1 cellular context compared by ENCODE assay signal in the genomic region with DNA sequence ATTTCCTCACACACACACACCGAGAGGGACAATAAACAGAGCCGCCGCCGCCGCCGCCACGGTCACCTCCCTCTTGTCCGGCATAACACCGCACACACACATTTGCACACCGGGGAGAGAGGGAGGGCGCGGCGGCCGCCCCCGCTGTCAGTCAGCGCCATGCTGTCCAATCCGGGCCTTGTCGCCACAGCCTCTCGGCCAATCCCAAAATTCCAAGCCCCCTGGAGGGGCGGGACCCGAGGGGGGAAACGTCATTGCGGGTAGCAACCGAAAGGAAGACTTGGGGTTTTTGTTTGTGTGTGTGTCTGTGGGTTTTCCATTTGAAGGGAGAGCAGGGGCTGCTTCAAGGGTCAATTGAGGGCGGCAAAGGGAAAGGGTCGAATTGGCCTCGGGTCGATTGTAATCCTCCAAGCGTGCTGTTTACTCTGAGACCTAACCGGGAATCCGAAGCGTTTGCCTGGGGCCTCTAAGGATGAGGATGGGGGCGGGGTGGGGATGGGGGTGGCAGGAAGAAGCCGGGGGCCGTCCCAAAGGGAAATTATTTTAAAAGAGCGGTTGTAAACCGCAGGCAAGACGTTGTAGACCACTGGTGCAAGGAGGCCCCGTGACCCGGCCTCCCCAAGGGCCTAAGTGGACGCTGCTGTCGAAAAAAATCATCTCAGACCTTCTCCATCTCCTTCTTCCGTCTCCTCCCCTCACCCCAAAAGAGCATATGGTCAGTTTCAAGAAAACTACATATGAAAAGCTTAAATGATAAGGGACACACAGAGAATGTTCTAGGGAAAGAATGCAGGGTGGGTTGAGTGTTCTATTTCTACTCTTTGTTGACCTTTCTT.
TF ChIP-seq lines count a peak whose summit lies in the region.

A gene with protein sequence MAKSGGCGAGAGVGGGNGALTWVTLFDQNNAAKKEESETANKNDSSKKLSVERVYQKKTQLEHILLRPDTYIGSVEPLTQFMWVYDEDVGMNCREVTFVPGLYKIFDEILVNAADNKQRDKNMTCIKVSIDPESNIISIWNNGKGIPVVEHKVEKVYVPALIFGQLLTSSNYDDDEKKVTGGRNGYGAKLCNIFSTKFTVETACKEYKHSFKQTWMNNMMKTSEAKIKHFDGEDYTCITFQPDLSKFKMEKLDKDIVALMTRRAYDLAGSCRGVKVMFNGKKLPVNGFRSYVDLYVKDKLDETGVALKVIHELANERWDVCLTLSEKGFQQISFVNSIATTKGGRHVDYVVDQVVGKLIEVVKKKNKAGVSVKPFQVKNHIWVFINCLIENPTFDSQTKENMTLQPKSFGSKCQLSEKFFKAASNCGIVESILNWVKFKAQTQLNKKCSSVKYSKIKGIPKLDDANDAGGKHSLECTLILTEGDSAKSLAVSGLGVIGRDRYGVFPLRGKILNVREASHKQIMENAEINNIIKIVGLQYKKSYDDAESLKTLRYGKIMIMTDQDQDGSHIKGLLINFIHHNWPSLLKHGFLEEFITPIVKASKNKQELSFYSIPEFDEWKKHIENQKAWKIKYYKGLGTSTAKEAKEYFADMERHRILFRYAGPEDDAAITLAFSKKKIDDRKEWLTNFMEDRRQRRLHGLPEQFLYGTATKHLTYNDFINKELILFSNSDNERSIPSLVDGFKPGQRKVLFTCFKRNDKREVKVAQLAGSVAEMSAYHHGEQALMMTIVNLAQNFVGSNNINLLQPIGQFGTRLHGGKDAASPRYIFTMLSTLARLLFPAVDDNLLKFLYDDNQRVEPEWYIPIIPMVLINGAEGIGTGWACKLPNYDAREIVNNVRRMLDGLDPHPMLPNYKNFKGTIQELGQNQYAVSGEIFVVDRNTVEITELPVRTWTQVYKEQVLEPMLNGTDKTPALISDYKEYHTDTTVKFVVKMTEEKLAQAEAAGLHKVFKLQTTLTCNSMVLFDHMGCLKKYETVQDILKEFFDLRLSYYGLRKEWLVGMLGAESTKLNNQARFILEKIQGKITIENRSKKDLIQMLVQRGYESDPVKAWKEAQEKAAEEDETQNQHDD (N-terminal part only) (minus strand): TSS at position 98 of the 836 bp plus-strand sequence. CDS start 610 bp downstream, outside the sequence.

TF ChIP-seq in K562, 482 proteins besides CTCF, POLR2A, EP300 and RAD21 (continued from another document and continues in another):
- TF ChIP-seq, protein P1, sequence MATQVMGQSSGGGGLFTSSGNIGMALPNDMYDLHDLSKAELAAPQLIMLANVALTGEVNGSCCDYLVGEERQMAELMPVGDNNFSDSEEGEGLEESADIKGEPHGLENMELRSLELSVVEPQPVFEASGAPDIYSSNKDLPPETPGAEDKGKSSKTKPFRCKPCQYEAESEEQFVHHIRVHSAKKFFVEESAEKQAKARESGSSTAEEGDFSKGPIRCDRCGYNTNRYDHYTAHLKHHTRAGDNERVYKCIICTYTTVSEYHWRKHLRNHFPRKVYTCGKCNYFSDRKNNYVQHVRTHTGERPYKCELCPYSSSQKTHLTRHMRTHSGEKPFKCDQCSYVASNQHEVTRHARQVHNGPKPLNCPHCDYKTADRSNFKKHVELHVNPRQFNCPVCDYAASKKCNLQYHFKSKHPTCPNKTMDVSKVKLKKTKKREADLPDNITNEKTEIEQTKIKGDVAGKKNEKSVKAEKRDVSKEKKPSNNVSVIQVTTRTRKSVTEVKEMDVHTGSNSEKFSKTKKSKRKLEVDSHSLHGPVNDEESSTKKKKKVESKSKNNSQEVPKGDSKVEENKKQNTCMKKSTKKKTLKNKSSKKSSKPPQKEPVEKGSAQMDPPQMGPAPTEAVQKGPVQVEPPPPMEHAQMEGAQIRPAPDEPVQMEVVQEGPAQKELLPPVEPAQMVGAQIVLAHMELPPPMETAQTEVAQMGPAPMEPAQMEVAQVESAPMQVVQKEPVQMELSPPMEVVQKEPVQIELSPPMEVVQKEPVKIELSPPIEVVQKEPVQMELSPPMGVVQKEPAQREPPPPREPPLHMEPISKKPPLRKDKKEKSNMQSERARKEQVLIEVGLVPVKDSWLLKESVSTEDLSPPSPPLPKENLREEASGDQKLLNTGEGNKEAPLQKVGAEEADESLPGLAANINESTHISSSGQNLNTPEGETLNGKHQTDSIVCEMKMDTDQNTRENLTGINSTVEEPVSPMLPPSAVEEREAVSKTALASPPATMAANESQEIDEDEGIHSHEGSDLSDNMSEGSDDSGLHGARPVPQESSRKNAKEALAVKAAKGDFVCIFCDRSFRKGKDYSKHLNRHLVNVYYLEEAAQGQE (CRISPR knock-in tag; IDR thresholded peaks at IDR 0.05; ENCODE audit: low read depth) = peak; percentile 37; the same call in 1 of the 2 replicates
- TF ChIP-seq TBL1XR1 (IDR thresholded peaks at IDR 0.05; ENCODE audit: low read length in 2 of 2) (peak in 1 of 2 experiments; percentile 35; a peak in 1 of 4 replicates), SREBF1 (IDR thresholded peaks at IDR 0.05; ENCODE audit: borderline replicate concordance, low read depth, low read length) (no peak), SIRT6 (IDR thresholded peaks at IDR 0.05; ENCODE audit: low read depth, low read length) (no peak), ZBTB8A (IDR thresholded peaks at IDR 0.05; ENCODE audit: partially characterized antibody) (no peak), RBM17 (IDR thresholded peaks at IDR 0.05; ENCODE audit: borderline replicate concordance, low read depth, low read length) (no peak), FOXJ2 (tag; IDR thresholded peaks at IDR 0.05) (no peak), XRCC3 (IDR thresholded peaks at IDR 0.05) (no peak), ZNF707 (CRISPR knock-in tag; conservative IDR thresholded peaks at IDR 0.05) (no peak), NCOA1 (IDR thresholded peaks at IDR 0.05; ENCODE audit: low read depth) (no peak; the same call in 1 of the 2 replicates), ZNF347 (CRISPR knock-in tag; IDR thresholded peaks at IDR 0.05; ENCODE audit: low read depth) (no peak), NUFIP1 (IDR thresholded peaks at IDR 0.05; ENCODE audit: partially characterized antibody) (no peak), THRAP3 (IDR thresholded peaks at IDR 0.05; ENCODE audit: borderline replicate concordance) (no peak), ZNF766 (CRISPR knock-in tag; conservative IDR thresholded peaks at IDR 0.05) (peak; percentile 28), ZNF408 (CRISPR knock-in tag; IDR thresholded peaks at IDR 0.05; ENCODE audit: low read depth) (no peak), GATAD2A (IDR thresholded peaks at IDR 0.05) (no peak), BRCA1 (IDR thresholded peaks at IDR 0.05) (no peak), BRCA1 (CRISPR knock-in tag; IDR thresholded peaks at IDR 0.05) (no peak), ILK (tag; IDR thresholded peaks at IDR 0.05; ENCODE audit: borderline replicate concordance, low read depth) (no peak), FUS (optimal IDR thresholded peaks at IDR 0.05; ENCODE audit: low read depth, low read length) (no peak), HDAC2 (IDR thresholded peaks at IDR 0.05) (0 out of 2 replicates have a peak, but pooled peaks have one; percentile 27), ZNF175 (CRISPR knock-in tag; IDR thresholded peaks at IDR 0.05; ENCODE audit: low read depth) (no peak), SNRNP70 (optimal IDR thresholded peaks at IDR 0.05; ENCODE audit: low read depth, low read length) (no peak), SMAD4 (CRISPR knock-in tag; conservative IDR thresholded peaks at IDR 0.05) (0 out of 2 replicates have a peak, but pooled peaks have one; percentile 20), BMI1 (IDR thresholded peaks at IDR 0.05; ENCODE audit: low read length) (no peak), NFXL1 (CRISPR knock-in tag; IDR thresholded peaks at IDR 0.05) (no peak), ZNF584 (CRISPR knock-in tag; IDR thresholded peaks at IDR 0.05; ENCODE audit: low read depth) (no peak), BHLHE40 (IDR thresholded peaks at IDR 0.05; ENCODE audit: low read length) (peak; percentile 92), HDAC6 (IDR thresholded peaks at IDR 0.05; ENCODE audit: low read depth, low read length) (no peak), IFI16 (CRISPR knock-in tag; IDR thresholded peaks at IDR 0.05) (no peak), MAFG (tag; conservative IDR thresholded peaks at IDR 0.05) (no peak), NR1H2 (CRISPR knock-in tag; IDR thresholded peaks at IDR 0.05) (no peak), ARID2 (IDR thresholded peaks at IDR 0.05) (no peak), MAFF (IDR thresholded peaks at IDR 0.05; ENCODE audit: low read length) (no peak), ZFP30 (CRISPR knock-in tag; IDR thresholded peaks at IDR 0.05; ENCODE audit: borderline replicate concordance) (no peak), ZNF444 (CRISPR knock-in tag; IDR thresholded peaks at IDR 0.05) (no peak), MEIS2 (IDR thresholded peaks at IDR 0.05; ENCODE audit: partially characterized antibody) (peak; percentile 70), MYNN (IDR thresholded peaks at IDR 0.05) (peak; percentile 63; the same call in 1 of the 2 replicates), MYNN (CRISPR knock-in tag; IDR thresholded peaks at IDR 0.05) (no peak), MAFK (IDR thresholded peaks at IDR 0.05; ENCODE audit: low read length) (no peak), JUN (IDR thresholded peaks at IDR 0.05; ENCODE audit: borderline replicate concordance, low read depth, low read length) (peak; percentile 60; the same call in 1 of the 2 replicates), JUN (CRISPR knock-in tag; IDR thresholded peaks at IDR 0.05; ENCODE audit: borderline replicate concordance) (no peak), EGR1 (conservative IDR thresholded peaks at IDR 0.05) (peak; percentile 92), TCFL5 (CRISPR knock-in tag; conservative IDR thresholded peaks at IDR 0.05) (no peak), ESRRA (IDR thresholded peaks at IDR 0.05; ENCODE audit: borderline replicate concordance, low read depth) (peak; percentile 57; the same call in 1 of the 2 replicates), ZNF184 (CRISPR knock-in tag; IDR thresholded peaks at IDR 0.05) (no peak), SNIP1 (IDR thresholded peaks at IDR 0.05; ENCODE audit: low read depth) (no peak)
- TF ChIP-seq, protein P2, sequence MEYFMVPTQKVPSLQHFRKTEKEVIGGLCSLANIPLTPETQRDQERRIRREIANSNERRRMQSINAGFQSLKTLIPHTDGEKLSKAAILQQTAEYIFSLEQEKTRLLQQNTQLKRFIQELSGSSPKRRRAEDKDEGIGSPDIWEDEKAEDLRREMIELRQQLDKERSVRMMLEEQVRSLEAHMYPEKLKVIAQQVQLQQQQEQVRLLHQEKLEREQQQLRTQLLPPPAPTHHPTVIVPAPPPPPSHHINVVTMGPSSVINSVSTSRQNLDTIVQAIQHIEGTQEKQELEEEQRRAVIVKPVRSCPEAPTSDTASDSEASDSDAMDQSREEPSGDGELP (CRISPR knock-in tag; IDR thresholded peaks at IDR 0.05; ENCODE audit: borderline replicate concordance) = peak; percentile 56
- TF ChIP-seq, protein P3, sequence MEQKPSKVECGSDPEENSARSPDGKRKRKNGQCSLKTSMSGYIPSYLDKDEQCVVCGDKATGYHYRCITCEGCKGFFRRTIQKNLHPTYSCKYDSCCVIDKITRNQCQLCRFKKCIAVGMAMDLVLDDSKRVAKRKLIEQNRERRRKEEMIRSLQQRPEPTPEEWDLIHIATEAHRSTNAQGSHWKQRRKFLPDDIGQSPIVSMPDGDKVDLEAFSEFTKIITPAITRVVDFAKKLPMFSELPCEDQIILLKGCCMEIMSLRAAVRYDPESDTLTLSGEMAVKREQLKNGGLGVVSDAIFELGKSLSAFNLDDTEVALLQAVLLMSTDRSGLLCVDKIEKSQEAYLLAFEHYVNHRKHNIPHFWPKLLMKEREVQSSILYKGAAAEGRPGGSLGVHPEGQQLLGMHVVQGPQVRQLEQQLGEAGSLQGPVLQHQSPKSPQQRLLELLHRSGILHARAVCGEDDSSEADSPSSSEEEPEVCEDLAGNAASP (IDR thresholded peaks at IDR 0.05) = no peak
- TF ChIP-seq, protein P4, sequence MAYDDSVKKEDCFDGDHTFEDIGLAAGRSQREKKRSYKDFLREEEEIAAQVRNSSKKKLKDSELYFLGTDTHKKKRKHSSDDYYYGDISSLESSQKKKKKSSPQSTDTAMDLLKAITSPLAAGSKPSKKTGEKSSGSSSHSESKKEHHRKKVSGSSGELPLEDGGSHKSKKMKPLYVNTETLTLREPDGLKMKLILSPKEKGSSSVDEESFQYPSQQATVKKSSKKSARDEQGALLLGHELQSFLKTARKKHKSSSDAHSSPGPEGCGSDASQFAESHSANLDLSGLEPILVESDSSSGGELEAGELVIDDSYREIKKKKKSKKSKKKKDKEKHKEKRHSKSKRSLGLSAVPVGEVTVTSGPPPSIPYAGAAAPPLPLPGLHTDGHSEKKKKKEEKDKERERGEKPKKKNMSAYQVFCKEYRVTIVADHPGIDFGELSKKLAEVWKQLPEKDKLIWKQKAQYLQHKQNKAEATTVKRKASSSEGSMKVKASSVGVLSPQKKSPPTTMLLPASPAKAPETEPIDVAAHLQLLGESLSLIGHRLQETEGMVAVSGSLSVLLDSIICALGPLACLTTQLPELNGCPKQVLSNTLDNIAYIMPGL (CRISPR knock-in tag; IDR thresholded peaks at IDR 0.05) = no peak
- TF ChIP-seq, protein P5, sequence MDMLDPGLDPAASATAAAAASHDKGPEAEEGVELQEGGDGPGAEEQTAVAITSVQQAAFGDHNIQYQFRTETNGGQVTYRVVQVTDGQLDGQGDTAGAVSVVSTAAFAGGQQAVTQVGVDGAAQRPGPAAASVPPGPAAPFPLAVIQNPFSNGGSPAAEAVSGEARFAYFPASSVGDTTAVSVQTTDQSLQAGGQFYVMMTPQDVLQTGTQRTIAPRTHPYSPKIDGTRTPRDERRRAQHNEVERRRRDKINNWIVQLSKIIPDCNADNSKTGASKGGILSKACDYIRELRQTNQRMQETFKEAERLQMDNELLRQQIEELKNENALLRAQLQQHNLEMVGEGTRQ (CRISPR knock-in tag; IDR thresholded peaks at IDR 0.05) = no peak; the same call in 1 of the 2 replicates
- TF ChIP-seq, protein P6, sequence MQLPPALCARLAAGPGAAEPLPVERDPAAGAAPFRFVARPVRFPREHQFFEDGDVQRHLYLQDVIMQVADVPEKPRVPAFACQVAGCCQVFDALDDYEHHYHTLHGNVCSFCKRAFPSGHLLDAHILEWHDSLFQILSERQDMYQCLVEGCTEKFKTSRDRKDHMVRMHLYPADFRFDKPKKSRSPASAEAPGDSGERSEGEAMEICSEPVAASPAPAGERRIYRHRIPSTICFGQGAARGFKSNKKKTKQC (CRISPR knock-in tag; IDR thresholded peaks at IDR 0.05) = no peak; the same call in 1 of the 2 replicates
- TF ChIP-seq, protein P7, sequence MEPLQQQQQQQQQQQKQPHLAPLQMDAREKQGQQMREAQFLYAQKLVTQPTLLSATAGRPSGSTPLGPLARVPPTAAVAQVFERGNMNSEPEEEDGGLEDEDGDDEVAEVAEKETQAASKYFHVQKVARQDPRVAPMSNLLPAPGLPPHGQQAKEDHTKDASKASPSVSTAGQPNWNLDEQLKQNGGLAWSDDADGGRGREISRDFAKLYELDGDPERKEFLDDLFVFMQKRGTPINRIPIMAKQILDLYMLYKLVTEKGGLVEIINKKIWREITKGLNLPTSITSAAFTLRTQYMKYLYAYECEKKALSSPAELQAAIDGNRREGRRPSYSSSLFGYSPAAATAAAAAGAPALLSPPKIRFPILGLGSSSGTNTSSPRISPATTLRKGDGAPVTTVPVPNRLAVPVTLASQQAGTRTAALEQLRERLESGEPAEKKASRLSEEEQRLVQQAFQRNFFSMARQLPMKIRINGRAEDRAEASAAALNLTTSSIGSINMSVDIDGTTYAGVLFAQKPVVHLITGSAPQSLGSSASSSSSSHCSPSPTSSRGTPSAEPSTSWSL (CRISPR knock-in tag; IDR thresholded peaks at IDR 0.05; ENCODE audit: borderline replicate concordance) = no peak
